19 cellular contexts compared by ENCODE assay signal in the genomic region with DNA sequence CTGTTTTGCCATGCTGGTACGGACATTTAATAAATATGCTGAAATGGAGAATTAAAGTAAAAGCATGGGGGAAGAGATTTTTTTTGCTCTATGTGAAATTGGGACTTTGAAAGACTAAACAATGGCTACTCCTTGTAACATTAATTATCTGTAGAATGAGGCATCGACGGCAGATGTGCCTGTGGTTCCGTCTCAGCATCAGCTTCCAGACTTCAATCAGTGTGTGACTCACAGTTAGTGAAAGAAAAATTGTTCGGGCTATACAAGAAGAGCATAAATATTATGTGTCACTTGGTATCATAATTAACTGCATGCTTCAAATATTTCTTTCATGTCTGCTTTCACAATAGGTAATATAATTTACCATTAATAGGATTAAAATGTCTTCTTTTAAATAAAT.
DNase-seq lines count a peak whose midpoint lies in the region; ATAC-seq and TF ChIP-seq lines count a peak whose summit lies in the region.
"Had no signal": no experiment of that assay in that cellular context is flagged by ENCODE, and none has a peak within 500 bp of the region (broad histone marks: within the 10 kb centered on the region; RNA-seq: fewer than 3 reads in every experiment).

No MANE protein-coding gene starts in this region.

- CTCF ChIA-PET in BJ (lab: Yijun Ruan, JAX), result interaction anchor here (0.6 to 1.6 kb wide), 4 partner anchors 28 to 241 kb away, joined by 3 to 4 read pairs (median 4); no protein-coding TSS in a partner anchor

- no peak for TF ChIP-seq CTCF in BJ (IDR thresholded peaks at IDR 0.05; ENCODE audit: insufficient read depth, low read depth, low read length)
- no peak for TF ChIP-seq CTCF in cardiac fibroblast (IDR thresholded peaks at IDR 0.05; ENCODE audit: low read depth, low read length)
- no peak for TF ChIP-seq CTCF in endodermal cell (conservative IDR thresholded peaks at IDR 0.05)

- no peak for ATAC-seq in HG02938 (IDR thresholded peaks at IDR 0.05; ENCODE audit: unreplicated experiment)

- H3K27ac ChIP-seq in mesodermal cell (ENCODE audit: low read depth, low read length, severe bottlenecking) (peak overlapping the region; percentile 69), endodermal cell (ENCODE audit: low read depth, low read length) (no peak overlapping the region)
- H3K27ac ChIP-seq: colonic mucosa, KMS-11, left ventricle myocardium inferior had no signal

- H3K4me3 ChIP-seq in BJ (ENCODE audit: low read depth, low read length) (no peak overlapping the region), cardiac fibroblast (replicated peaks in 1 of 2; ENCODE audit: low read depth in 2 of 2, low read length in 2 of 2) (no peak overlapping the region), mesodermal cell (ENCODE audit: extremely low read depth, insufficient read depth, low read length, poor library complexity, severe bottlenecking) (no peak overlapping the region), endodermal cell (ENCODE audit: low read length) (no peak overlapping the region)
- H3K4me3 ChIP-seq: colonic mucosa, left ventricle myocardium inferior had no signal

- H3K9me3 ChIP-seq in mesodermal cell (ENCODE audit: control insufficient read depth, low read length) (no peaks in the 10 kb centered on the region), endodermal cell (ENCODE audit: control insufficient read depth, low read length) (no peaks in the 10 kb centered on the region)
- H3K9me3 ChIP-seq: colonic mucosa, left ventricle myocardium inferior had no signal

- no peaks in the 10 kb centered on the region for H3K27me3 ChIP-seq in BJ (ENCODE audit: control insufficient read depth, insufficient read depth, low read length)
- no peaks in the 10 kb centered on the region for H3K27me3 ChIP-seq in endodermal cell (ENCODE audit: control insufficient read depth, insufficient read depth, low read length, poor library complexity, severe bottlenecking)
- H3K27me3 ChIP-seq: colonic mucosa had no signal

- H3K4me1 Mint-ChIP-seq in endodermal cell, result peaks cover 1% of the 10 kb centered on the region
- H3K4me1 Mint-ChIP-seq: B cell, naive B cell had no signal

- H3K27me3 Mint-ChIP-seq in endodermal cell (ENCODE audit: insufficient read depth), result peaks cover 2% of the 10 kb centered on the region

- H3K27ac Mint-ChIP-seq in endodermal cell, result no peak overlapping the region
- H3K27ac Mint-ChIP-seq: activated CD4-positive, alpha-beta memory T cell treated with anti-CD3 and anti-CD28 coated beads for 36 hours; B cell; naive B cell; stimulated activated naive CD8-positive, alpha-beta T cell treated with anti-CD3 and anti-CD28 coated beads, Interleukin-15, Interleukin-2, amounts not matched to agents 100 ng/mL and 50 ng/mL, for 24 hours had no signal

- no peaks in the 10 kb centered on the region for H3K9me3 Mint-ChIP-seq in endodermal cell
- H3K9me3 Mint-ChIP-seq: activated CD4-positive, alpha-beta memory T cell treated with anti-CD3 and anti-CD28 coated beads for 36 hours had no signal

- no peak overlapping the region for H3K9ac ChIP-seq in endodermal cell (ENCODE audit: extremely low read depth, low read length, poor library complexity, severe bottlenecking)
- H3K9ac ChIP-seq: KMS-11 had no signal

- no peaks in the 10 kb centered on the region for H3K36me3 Mint-ChIP-seq in endodermal cell (ENCODE audit: low read depth)
- H3K36me3 Mint-ChIP-seq: activated CD4-positive, alpha-beta memory T cell treated with anti-CD3 and anti-CD28 coated beads for 36 hours; naive B cell had no signal

- peaks cover 8% of the 10 kb centered on the region for H3K4me1 ChIP-seq in mesodermal cell (ENCODE audit: control insufficient read depth, insufficient read depth, low read length, poor library complexity, severe bottlenecking)
- H3K4me1 ChIP-seq in endodermal cell (ENCODE audit: control insufficient read depth, insufficient read depth, low read length), result no peaks in the 10 kb centered on the region
- H3K4me1 ChIP-seq: colonic mucosa, left ventricle myocardium inferior had no signal

- POLR2A ChIA-PET in BJ (lab: Charles Lee), result no interaction called here

- 93% methylated on average over 3 of the region's 5 CpGs; no CpG with 5 or more reads in 1 of the 2 experiments for WGBS in mesodermal cell (ENCODE audit: insufficient coverage in 2 of 2), 2 experiments
- 98 to 100% methylated on average over 2 to 4 of the region's 5 CpGs for WGBS in endodermal cell (ENCODE audit: insufficient coverage in 1 of 2, insufficient read length in 1 of 2), 2 experiments

- H3K4me3 Mint-ChIP-seq in endodermal cell, result no peak overlapping the region
- H3K4me3 Mint-ChIP-seq: activated CD4-positive, alpha-beta memory T cell treated with anti-CD3 and anti-CD28 coated beads for 36 hours; B cell; naive B cell; stimulated activated naive CD8-positive, alpha-beta T cell treated with anti-CD3 and anti-CD28 coated beads, Interleukin-15, Interleukin-2, amounts not matched to agents 100 ng/mL and 50 ng/mL, for 24 hours had no signal

- H3K36me3 ChIP-seq in BJ (ENCODE audit: control insufficient read depth, insufficient read depth, low read length) (no peaks in the 10 kb centered on the region), mesodermal cell (ENCODE audit: control insufficient read depth, insufficient read depth, low read length) (no peaks in the 10 kb centered on the region), endodermal cell (ENCODE audit: control insufficient read depth, insufficient read depth, low read length) (no peaks in the 10 kb centered on the region)
- H3K36me3 ChIP-seq: colonic mucosa, left ventricle myocardium inferior had no signal

- DNase-seq in BJ (ENCODE audit: low read depth) (peak; percentile 58), M059J (ENCODE audit: low read depth) (peak; percentile 35), cardiac fibroblast (ENCODE audit: low read depth in 2 of 2) (peak; percentile 28 to 29), DMS53 treated with DMSO at 0.1 percent for 48 hours (lab: John Stamatoyannopoulos, UW; ENCODE audit: unreplicated experiment) (no peak), endodermal cell (no peak)
- no peak for DNase-seq in activated CD4-positive, alpha-beta T cell treated with anti-CD3 and anti-CD28 coated beads for 4 hours
- DNase-seq: activated CD4-positive, alpha-beta memory T cell treated with anti-CD3 and anti-CD28 coated beads for 36 hours; amniotic stem cell; colonic mucosa; DMS153; left ventricle myocardium inferior; naive B cell; NCI-H146; NCI-H446 treated with DMSO at 0.1 percent for 48 hours had no signal

Comparison
In these comparisons a context has a peak if more than half of its experiments do, and no peak if none do; other contexts are left out.
1. DNase-seq: peak in BJ (single experiment), M059J (single experiment) and cardiac fibroblast (2 of 2); none in activated CD4-positive, alpha-beta T cell treated with anti-CD3 and anti-CD28 coated beads for 4 hours (0 of 2), DMS53 treated with DMSO at 0.1 percent for 48 hours (single experiment) and endodermal cell (single experiment).